In genomic region chr6:27753668-27754407, GRCh38 we compare ENCODE assay signal across 8 cellular contexts.
DNase-seq lines count a peak whose midpoint lies in the region; ATAC-seq and TF ChIP-seq lines count a peak whose summit lies in the region.

No MANE protein-coding gene starts in this region.

- H3K4me3 ChIP-seq in GM12865 (ENCODE audit: low read depth, low read length) (peak overlapping the region; percentile 80), adipocyte (ENCODE audit: low read length) (peak overlapping the region; percentile 100), right cardiac atrium (ENCODE audit: low read length) (peak overlapping the region; percentile 68), retinal pigment epithelial cell (ENCODE audit: low read length) (peak overlapping the region; percentile 62)

- H3K9ac ChIP-seq in adipocyte (ENCODE audit: low read length) = peak overlapping the region; percentile 56

- H3K27ac ChIP-seq in right cardiac atrium (ENCODE audit: low read length) = no peak overlapping the region

- WGBS in right cardiac atrium = under 1% methylated on average over 12 of the region's 12 CpGs

- no peaks in the 10 kb centered on the region for H3K36me3 ChIP-seq in adipocyte (ENCODE audit: control insufficient read depth, insufficient read depth, low read length, severe bottlenecking)

- H3K27me3 ChIP-seq in adipocyte (replicated peaks; ENCODE audit: control insufficient read depth, insufficient read depth, low read length) (peaks cover 20% of the 10 kb centered on the region), right cardiac atrium (ENCODE audit: control insufficient read depth, insufficient read depth) (no peaks in the 10 kb centered on the region)

- TF ChIP-seq CTCF in GM12865 (IDR thresholded peaks at IDR 0.05; ENCODE audit: insufficient read depth, low read depth, low read length, missing control alignments) = no peak
- peak; percentile 20 for TF ChIP-seq CTCF in retinal pigment epithelial cell (conservative IDR thresholded peaks at IDR 0.05; ENCODE audit: low read depth, low read length)

- no peaks in the 10 kb centered on the region for H3K9me3 ChIP-seq in adipocyte (ENCODE audit: control insufficient read depth, low read length)
- H3K9me3 ChIP-seq in right cardiac atrium (ENCODE audit: control insufficient read depth, low read length) = no peaks in the 10 kb centered on the region

- H3K4me1 ChIP-seq in adipocyte (ENCODE audit: control insufficient read depth, insufficient read depth, low read length) (no peaks in the 10 kb centered on the region), right cardiac atrium (ENCODE audit: control insufficient read depth, insufficient read depth, low read length) (no peaks in the 10 kb centered on the region)

- peak; percentile 54 for ATAC-seq in HG02610 (IDR thresholded peaks at IDR 0.05; ENCODE audit: unreplicated experiment)
- ATAC-seq in right cardiac atrium = peak; percentile 75 to 80

- intact Hi-C loops in right cardiac atrium (cut with DNase I) = loop anchor here in 3 of 4 donors (2.0 to 10.0 kb wide), 2 partner anchors 235 to 239 kb away; no protein-coding TSS in a partner anchor

- peak; percentile 93 for DNase-seq in GM12865 (ENCODE audit: low read depth)
- peak; percentile 90 for DNase-seq in NCI-H1105 (lab: John Stamatoyannopoulos, UW)
- DNase-seq in SW 1271 (lab: John Stamatoyannopoulos, UW) = peak; percentile 85 to 92
- peak; percentile 82 for DNase-seq in adipocyte (ENCODE audit: low read depth)
- DNase-seq in right cardiac atrium = peak; percentile 76 to 86 (median 84)
- no peak for DNase-seq in retinal pigment epithelial cell (ENCODE audit: low read depth)
- no peak for DNase-seq in OCI-M2 (lab: John Stamatoyannopoulos, UW; ENCODE audit: unreplicated experiment)

Comparison
In these comparisons a context has a peak if more than half of its experiments do, and no peak if none do; other contexts are left out.
1. DNase-seq: peak in GM12865 (single experiment), NCI-H1105 (single experiment), SW 1271 (2 of 2), adipocyte (single experiment) and right cardiac atrium (3 of 3); none in retinal pigment epithelial cell (single experiment) and OCI-M2 (single experiment).
2. Peak in every context shown above with its lines, with median percentiles within 50 percentile points of each other: H3K4me3 ChIP-seq.